Comparison of ENCODE assay signal across 8 cellular contexts in genomic region chr2:28610583-28611201, GRCh38.
A peak's percentile ranks its signal among the peaks of the same experiment; 100 is the strongest.
DNase-seq lines count a peak whose midpoint lies in the region; ATAC-seq lines count a peak whose summit lies in the region.

No MANE protein-coding gene starts in this region.

- intact Hi-C loops in Right ventricle myocardium inferior (cut with DNase I), result no loop called here

- no peak for ATAC-seq in GM18861 (IDR thresholded peaks at IDR 0.05; ENCODE audit: unreplicated experiment)
- ATAC-seq in HG02981 (IDR thresholded peaks at IDR 0.05; ENCODE audit: unreplicated experiment), result no peak
- no peak for ATAC-seq in Right ventricle myocardium inferior

- peak; percentile 90 for DNase-seq in AG20443 (ENCODE audit: low spot score)
- peak; percentile 99 for DNase-seq in HPDE6-E6E7 (ENCODE audit: extremely low spot score)
- DNase-seq in amniotic epithelial cell (ENCODE audit: low read depth), result peak; percentile 81
- DNase-seq in mucosa of gallbladder (ENCODE audit: low spot score), result peak; percentile 56
- no peak for DNase-seq in pons (ENCODE audit: low spot score)
- no peak for DNase-seq in Right ventricle myocardium inferior (ENCODE audit: missing footprints)

Comparison
In these comparisons a context has a peak if more than half of its experiments do, and no peak if none do; other contexts are left out.
1. DNase-seq: peak in AG20443 (single experiment), HPDE6-E6E7 (single experiment), amniotic epithelial cell (single experiment) and mucosa of gallbladder (single experiment); none in pons (single experiment) and Right ventricle myocardium inferior (single experiment).